In genomic region chr17:18383079-18383481, GRCh38 we compare ENCODE assay signal across 9 cellular contexts. TPM values are rescaled to one million over a fixed set of nuclear protein-coding genes. Genes with fewer than 3 reads are reported as not detected.
DNase-seq lines count a peak whose midpoint lies in the region; ATAC-seq lines count a peak whose summit lies in the region.
"Not testable (repeated sequence)": the region's sequence is repeated elsewhere in the genome, so short reads cannot be mapped to it uniquely, and the experiment has no call there.
"Had no signal": no experiment of that assay in that cellular context is flagged by ENCODE, and none has a peak within 500 bp of the region (broad histone marks: within the 10 kb centered on the region; RNA-seq: fewer than 3 reads in every experiment).

No MANE protein-coding gene starts in this region.

- peak; percentile 52 for ATAC-seq in memory B cell (ENCODE audit: low read depth)

- DNase-seq in COLO668 (lab: John Stamatoyannopoulos, UW; ENCODE audit: unreplicated experiment) (peak; percentile 30), NCI-H1417 (lab: John Stamatoyannopoulos, UW) (peak in 2 of 3 experiments; percentile 73 to 84), SK-N-DZ (ENCODE audit: low spot score) (peak; percentile 57), memory B cell (ENCODE audit: low spot score in 2 of 2) (peak in 1 of 2 donors; percentile 21)
- peak; percentile 72 for DNase-seq in activated CD8-positive, alpha-beta memory T cell treated with anti-CD3 and anti-CD28 coated beads for 24 hours
- DNase-seq in activated naive CD8-positive, alpha-beta T cell treated with anti-CD3 and anti-CD28 coated beads, Interleukin-2, amount 50 U/mL, for 16 hours (ENCODE audit: low read depth, low spot score): peak; percentile 3
- DNase-seq in stimulated activated CD4-positive, alpha-beta T cell treated with anti-CD3 and anti-CD28 coated beads, Interleukin-12 subunit alpha, Interleukin-12 subunit beta, amount 100 ng/mL, for 4 hours: peak; percentile 16

- not testable (repeated sequence) for H3K36me3 Mint-ChIP-seq in memory B cell

- not testable (repeated sequence) for H3K27ac Mint-ChIP-seq in memory B cell

- H3K27me3 Mint-ChIP-seq in memory B cell: peaks cover 12% of the 10 kb centered on the region

- not testable (repeated sequence) for H3K4me3 Mint-ChIP-seq in memory B cell

- not testable (repeated sequence) for H3K9me3 Mint-ChIP-seq in memory B cell

- peaks cover 12% of the 10 kb centered on the region for H3K4me1 Mint-ChIP-seq in memory B cell

RNA-seq across cellular contexts. Expression of gene EVPLL, which starts 5.5 kb away (rescaled TPM):
- 0.06 TPM in 1 of 2 replicates, not detected in the other for polyA plus RNA-seq in SK-N-DZ (2014; cell fraction: cytosol; rRNA removed)
- 0.21 and 0.31 TPM in 2 replicates for polyA plus RNA-seq in SK-N-DZ (2014; cell fraction: nucleus; rRNA removed)
- polyA plus RNA-seq: immature natural killer cell, neural cell had no signal

RNA-seq across cellular contexts. Expression of gene SHMT1, which starts 19.7 kb away (rescaled TPM):
- polyA plus RNA-seq in SK-N-DZ (2014; cell fraction: cytosol; rRNA removed): 50.0 and 51.4 TPM in 2 replicates
- 50.8 and 61.2 TPM in 2 replicates for polyA plus RNA-seq in SK-N-DZ (2014; cell fraction: nucleus; rRNA removed)
